In genomic region chr7:155769701-155770100, GRCh38 we compare ENCODE assay signal across 1 cellular context.
TF ChIP-seq lines count a peak whose summit lies in the region.

No MANE protein-coding gene starts in this region.

TF ChIP-seq in GM12878, 131 proteins besides CTCF, POLR2A, EP300 and RAD21:
- TF ChIP-seq CUX1 (IDR thresholded peaks at IDR 0.05; ENCODE audit: insufficient replicate concordance, low read depth, low read length), result no peak
- TF ChIP-seq PAX5 (IDR thresholded peaks at IDR 0.05; ENCODE audit: borderline replicate concordance, low read depth, low read length), result no peak
- TF ChIP-seq KDM1A (IDR thresholded peaks at IDR 0.05; ENCODE audit: borderline replicate concordance), result no peak
- TF ChIP-seq PML (IDR thresholded peaks at IDR 0.05; ENCODE audit: low read length), result no peak
- TF ChIP-seq MTA2 (IDR thresholded peaks at IDR 0.05; ENCODE audit: low read depth), result no peak
- TF ChIP-seq NFXL1 (IDR thresholded peaks at IDR 0.05; ENCODE audit: borderline replicate concordance), result no peak
- no peak for TF ChIP-seq NFIC (IDR thresholded peaks at IDR 0.05; ENCODE audit: low read depth, low read length)
- TF ChIP-seq, protein P1, sequence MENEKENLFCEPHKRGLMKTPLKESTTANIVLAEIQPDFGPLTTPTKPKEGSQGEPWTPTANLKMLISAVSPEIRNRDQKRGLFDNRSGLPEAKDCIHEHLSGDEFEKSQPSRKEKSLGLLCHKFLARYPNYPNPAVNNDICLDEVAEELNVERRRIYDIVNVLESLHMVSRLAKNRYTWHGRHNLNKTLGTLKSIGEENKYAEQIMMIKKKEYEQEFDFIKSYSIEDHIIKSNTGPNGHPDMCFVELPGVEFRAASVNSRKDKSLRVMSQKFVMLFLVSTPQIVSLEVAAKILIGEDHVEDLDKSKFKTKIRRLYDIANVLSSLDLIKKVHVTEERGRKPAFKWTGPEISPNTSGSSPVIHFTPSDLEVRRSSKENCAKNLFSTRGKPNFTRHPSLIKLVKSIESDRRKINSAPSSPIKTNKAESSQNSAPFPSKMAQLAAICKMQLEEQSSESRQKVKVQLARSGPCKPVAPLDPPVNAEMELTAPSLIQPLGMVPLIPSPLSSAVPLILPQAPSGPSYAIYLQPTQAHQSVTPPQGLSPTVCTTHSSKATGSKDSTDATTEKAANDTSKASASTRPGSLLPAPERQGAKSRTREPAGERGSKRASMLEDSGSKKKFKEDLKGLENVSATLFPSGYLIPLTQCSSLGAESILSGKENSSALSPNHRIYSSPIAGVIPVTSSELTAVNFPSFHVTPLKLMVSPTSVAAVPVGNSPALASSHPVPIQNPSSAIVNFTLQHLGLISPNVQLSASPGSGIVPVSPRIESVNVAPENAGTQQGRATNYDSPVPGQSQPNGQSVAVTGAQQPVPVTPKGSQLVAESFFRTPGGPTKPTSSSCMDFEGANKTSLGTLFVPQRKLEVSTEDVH (IDR thresholded peaks at IDR 0.05; ENCODE audit: low read depth, partially characterized antibody), result no peak
- TF ChIP-seq EZH2 (IDR thresholded peaks at IDR 0.05; ENCODE audit: borderline replicate concordance, control insufficient read depth, low read depth, low read length), result no peak
- TF ChIP-seq ZSCAN29 (IDR thresholded peaks at IDR 0.05), result no peak
- TF ChIP-seq ZNF384 (IDR thresholded peaks at IDR 0.05; ENCODE audit: borderline replicate concordance, low read depth, low read length), result no peak
- no peak for TF ChIP-seq PRDM15 (CRISPR knock-in tag; IDR thresholded peaks at IDR 0.05)
- no peak for TF ChIP-seq KAT2A (conservative IDR thresholded peaks at IDR 0.05; ENCODE audit: control insufficient read depth, low read depth, low read length)
- TF ChIP-seq CREB1 (IDR thresholded peaks at IDR 0.05; ENCODE audit: low read depth), result no peak
- TF ChIP-seq, protein P2, sequence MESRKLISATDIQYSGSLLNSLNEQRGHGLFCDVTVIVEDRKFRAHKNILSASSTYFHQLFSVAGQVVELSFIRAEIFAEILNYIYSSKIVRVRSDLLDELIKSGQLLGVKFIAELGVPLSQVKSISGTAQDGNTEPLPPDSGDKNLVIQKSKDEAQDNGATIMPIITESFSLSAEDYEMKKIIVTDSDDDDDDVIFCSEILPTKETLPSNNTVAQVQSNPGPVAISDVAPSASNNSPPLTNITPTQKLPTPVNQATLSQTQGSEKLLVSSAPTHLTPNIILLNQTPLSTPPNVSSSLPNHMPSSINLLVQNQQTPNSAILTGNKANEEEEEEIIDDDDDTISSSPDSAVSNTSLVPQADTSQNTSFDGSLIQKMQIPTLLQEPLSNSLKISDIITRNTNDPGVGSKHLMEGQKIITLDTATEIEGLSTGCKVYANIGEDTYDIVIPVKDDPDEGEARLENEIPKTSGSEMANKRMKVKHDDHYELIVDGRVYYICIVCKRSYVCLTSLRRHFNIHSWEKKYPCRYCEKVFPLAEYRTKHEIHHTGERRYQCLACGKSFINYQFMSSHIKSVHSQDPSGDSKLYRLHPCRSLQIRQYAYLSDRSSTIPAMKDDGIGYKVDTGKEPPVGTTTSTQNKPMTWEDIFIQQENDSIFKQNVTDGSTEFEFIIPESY (IDR thresholded peaks at IDR 0.05), result no peak
- no peak for TF ChIP-seq FOS (IDR thresholded peaks at IDR 0.05; ENCODE audit: borderline replicate concordance, extremely low read depth, insufficient read length)
- no peak for TF ChIP-seq SMAD1 (IDR thresholded peaks at IDR 0.05; ENCODE audit: low read depth, partially characterized antibody)
- no peak for TF ChIP-seq BRCA1 (IDR thresholded peaks at IDR 0.05; ENCODE audit: low read depth, low read length)
- no peak for TF ChIP-seq GABPA (IDR thresholded peaks at IDR 0.05; ENCODE audit: low read depth)
